27 cellular contexts compared by ENCODE assay signal in the genomic region with DNA sequence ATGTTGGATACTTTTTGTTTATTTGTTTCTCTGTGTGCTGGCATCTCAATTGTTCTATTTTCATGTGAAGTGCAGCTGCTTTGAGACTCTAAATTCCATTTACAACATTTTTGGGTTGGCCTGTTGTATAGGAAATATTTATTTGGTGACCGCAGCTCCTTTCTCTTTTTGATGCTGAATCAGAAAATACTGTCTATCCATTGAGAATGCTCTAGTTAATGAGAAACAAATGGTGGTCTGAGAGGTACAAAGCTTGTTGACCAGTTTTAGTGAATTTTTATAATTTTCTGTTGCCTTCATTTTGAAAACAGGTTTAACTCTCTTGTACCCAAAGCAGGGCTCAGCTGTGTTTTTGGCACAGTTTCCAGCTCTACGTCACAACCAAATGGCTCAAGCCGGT.
"Had no signal": no experiment of that assay in that cellular context is flagged by ENCODE, and none has a peak within 500 bp of the region (broad histone marks: within the 10 kb centered on the region; RNA-seq: fewer than 3 reads in every experiment).

No MANE protein-coding gene starts in this region.

- H3K4me1 ChIP-seq: colonic mucosa, esophagus squamous epithelium, gastroesophageal sphincter, parathyroid adenoma, right lobe of liver, suprapubic skin, transverse colon, upper lobe of right lung, uterus had no signal

- H3K27me3 ChIP-seq: colonic mucosa, esophagus squamous epithelium, foreskin keratinocyte, gastroesophageal sphincter, heart left ventricle, hepatocyte, neural progenitor cell, right lobe of liver, suprapubic skin, transverse colon, upper lobe of right lung, uterus had no signal

- H3K36me3 ChIP-seq: colonic mucosa, esophagus squamous epithelium, gastroesophageal sphincter, heart left ventricle, neural progenitor cell, right lobe of liver, suprapubic skin, transverse colon, upper lobe of right lung, uterus had no signal

- DNase-seq: colonic mucosa; dermis blood vessel endothelial cell; effector memory CD4-positive, alpha-beta T cell; erythroblast; esophagus squamous epithelium; foreskin keratinocyte; heart left ventricle; kidney; naive thymus-derived CD4-positive, alpha-beta T cell; right lobe of liver; stimulated activated CD4-positive, alpha-beta T cell treated with anti-CD3 and anti-CD28 coated beads, Interleukin-12 subunit alpha, Interleukin-12 subunit beta, amount 100 ng/mL, for 4 hours; stimulated activated CD4-positive, alpha-beta T cell treated with anti-CD3 and anti-CD28 coated beads, Interleukin-1b, Interleukin-23, amount 100 ng/mL, for 48 hours; stimulated activated CD4-positive, alpha-beta T cell treated with anti-CD3 and anti-CD28 coated beads, Interleukin-4, amount 100 ng/mL, for 1 hour; stimulated activated CD8-positive, alpha-beta memory T cell treated with anti-CD3 and anti-CD28 coated beads, Interleukin-4, amount 100 ng/mL, for 48 hours; stimulated activated naive CD4-positive, alpha-beta T cell; stimulated activated naive CD8-positive, alpha-beta T cell treated with anti-CD3 and anti-CD28 coated beads, Interleukin-15, amount 100 ng/mL, for 72 hours; transverse colon; upper lobe of right lung; uterus had no signal

- H3K27ac ChIP-seq: colonic mucosa, esophagus squamous epithelium, foreskin keratinocyte, gastroesophageal sphincter, heart left ventricle, hepatocyte, neural progenitor cell, parathyroid adenoma, right lobe of liver, suprapubic skin, transverse colon, upper lobe of right lung, uterus had no signal

- H3K9me3 ChIP-seq: colonic mucosa, right lobe of liver, suprapubic skin, transverse colon, uterus had no signal

- H3K4me3 ChIP-seq: colonic mucosa, esophagus squamous epithelium, gastroesophageal sphincter, heart left ventricle, hepatocyte, lung, neural progenitor cell, right lobe of liver, smooth muscle cell, suprapubic skin, transverse colon, upper lobe of right lung, uterus had no signal

- ATAC-seq: foreskin keratinocyte; gastroesophageal sphincter; heart left ventricle; left lobe of liver; naive thymus-derived CD4-positive, alpha-beta T cell; right lobe of liver; stimulated activated naive CD8-positive, alpha-beta T cell treated with anti-CD3 and anti-CD28 coated beads, Interleukin-15, amount 100 ng/mL, for 72 hours; upper lobe of right lung had no signal
